ENCODE assay signal across 17 cellular contexts in genomic region chr12:19597304-19598066, GRCh38.
A peak's percentile ranks its signal among the peaks of the same experiment; 100 is the strongest.
DNase-seq lines count a peak whose midpoint lies in the region; ATAC-seq and TF ChIP-seq lines count a peak whose summit lies in the region.
"Had no signal": no experiment of that assay in that cellular context is flagged by ENCODE, and none has a peak within 500 bp of the region (broad histone marks: within the 10 kb centered on the region; RNA-seq: fewer than 3 reads in every experiment).

No MANE protein-coding gene starts in this region.

- no peak overlapping the region for H3K27ac ChIP-seq in GM23248
- H3K27ac ChIP-seq in HUES64 (ENCODE audit: low read depth, low read length) = peak overlapping the region; percentile 55; the same call in 1 of the 2 replicates
- no peak overlapping the region for H3K27ac ChIP-seq in OCI-LY7 (ENCODE audit: low read depth, low read length, poor library complexity, severe bottlenecking)
- H3K27ac ChIP-seq: PC-9 had no signal

- in situ Hi-C loops in GM23248 (cut with MboI) = no loop called here

- H2AFZ ChIP-seq in GM23248 = peak overlapping the region; percentile 33; the same call in 1 of the 2 replicates
- no peak overlapping the region for H2AFZ ChIP-seq in OCI-LY7 (ENCODE audit: low read length)
- H2AFZ ChIP-seq: PC-9 had no signal

- no peaks in the 10 kb centered on the region for H3F3A ChIP-seq in GM23248 (ENCODE audit: insufficient read depth)

- TF ChIP-seq CTCF in nephron (IDR thresholded peaks at IDR 0.05; ENCODE audit: unreplicated experiment in 3 of 3) = no peak
- no peak for TF ChIP-seq CTCF in OCI-LY7 (conservative IDR thresholded peaks at IDR 0.05; ENCODE audit: low read length)

- H3K4me1 Mint-ChIP-seq in nephron = peaks cover 28% of the 10 kb centered on the region

- CTCF ChIA-PET in OCI-LY7 (lab: Charles Lee; ENCODE audit: unreplicated experiment) = no interaction called here

- H3K9me3 Mint-ChIP-seq in nephron = no peaks in the 10 kb centered on the region

- H3K79me2 ChIP-seq in GM23248 (ENCODE audit: insufficient read depth) (no peaks in the 10 kb centered on the region), OCI-LY7 (ENCODE audit: insufficient read depth, low read depth, low read length) (no peaks in the 10 kb centered on the region)

- WGBS in GM23248 (ENCODE audit: low coverage in 1 of 2, low lambda C conversion rate in 2 of 2, missing lambda C conversion rate in 2 of 2), 2 experiments = 15 to 18% methylated on average over 9 of the region's 9 CpGs
- WGBS in HUES64 = 51% methylated on average over 9 of the region's 9 CpGs

- POLR2A ChIA-PET in OCI-LY7 (lab: Charles Lee) = no interaction called here

- no peak for ATAC-seq in HG03280 (IDR thresholded peaks at IDR 0.05; ENCODE audit: unreplicated experiment)
- ATAC-seq: K562 had no signal

- H3K36me3 Mint-ChIP-seq in nephron (ENCODE audit: low read depth) = no peaks in the 10 kb centered on the region

- H3K27me3 Mint-ChIP-seq in nephron (ENCODE audit: low read depth) = no peaks in the 10 kb centered on the region

- no peak for DNase-seq in GM23248
- peak; percentile 53 for DNase-seq in ecto neural progenitor cell (ENCODE audit: low spot score)
- no peak for DNase-seq in DMS114 treated with DMSO at 0.1 percent for 48 hours (lab: John Stamatoyannopoulos, UW; ENCODE audit: unreplicated experiment)
- no peak for DNase-seq in OCI-LY7 (ENCODE audit: low spot score)
- no peak for DNase-seq in RKO (ENCODE audit: low spot score)
- DNase-seq: AML-193; GF-D8; HCEC 1CT; NCI-H1436 treated with DMSO at 0.1 percent for 48 hours; NCI-H2081; NCI-H524; NK-92 treated with Interleukin-12 subunit alpha and Interleukin-12 subunit beta, amount 100 ng/mL, for 24 hours; PC-9 had no signal

- H3K4me2 ChIP-seq in GM23248 (ENCODE audit: unreplicated experiment) (no peak overlapping the region), OCI-LY7 (ENCODE audit: low read length) (no peak overlapping the region)
- H3K4me2 ChIP-seq: PC-9 had no signal

- no peak overlapping the region for H3K9ac ChIP-seq in GM23248
- no peak overlapping the region for H3K9ac ChIP-seq in HUES64 (ENCODE audit: low read depth, low read length)

- H3K9me3 ChIP-seq in GM23248 (ENCODE audit: low read depth) = no peaks in the 10 kb centered on the region
- no peaks in the 10 kb centered on the region for H3K9me3 ChIP-seq in HUES64 (ENCODE audit: insufficient read depth, low read depth, low read length)
- no peaks in the 10 kb centered on the region for H3K9me3 ChIP-seq in OCI-LY7 (ENCODE audit: low read length)

- no TSS peak for BruUV-seq in OCI-LY7 (replicated peaks; lab: Mats Ljungman, UMichigan)

- peak overlapping the region in 2 of 3 experiments; percentile 60 to 91 for H3K27ac Mint-ChIP-seq in nephron

- H3K9me2 ChIP-seq in GM23248 (ENCODE audit: insufficient read depth) = no peaks in the 10 kb centered on the region; the same call in 1 of the 2 replicates
- H3K9me2 ChIP-seq in OCI-LY7 (ENCODE audit: insufficient read depth, low read length) = no peaks in the 10 kb centered on the region

- H4K20me1 ChIP-seq in GM23248 (ENCODE audit: insufficient read depth) (no peaks in the 10 kb centered on the region), OCI-LY7 (ENCODE audit: insufficient read depth, low read length) (no peaks in the 10 kb centered on the region)

- no peak overlapping the region for H3K4me3 ChIP-seq in GM23248
- H3K4me3 ChIP-seq in HUES64 (ENCODE audit: low read length) = no peak overlapping the region
- H3K4me3 ChIP-seq in OCI-LY7 (ENCODE audit: low read depth, low read length, poor library complexity, severe bottlenecking) = no peak overlapping the region
- H3K4me3 ChIP-seq: K562, PC-9 had no signal

- H3K4me1 ChIP-seq in GM23248 (ENCODE audit: insufficient read depth) (no peaks in the 10 kb centered on the region), HUES64 (ENCODE audit: insufficient read depth, low read length) (peaks cover 16% of the 10 kb centered on the region), OCI-LY7 (ENCODE audit: insufficient read depth, low read length, poor library complexity, severe bottlenecking) (no peaks in the 10 kb centered on the region)

- H3K36me3 ChIP-seq in GM23248 (ENCODE audit: low read depth) = no peaks in the 10 kb centered on the region
- no peaks in the 10 kb centered on the region for H3K36me3 ChIP-seq in HUES64 (ENCODE audit: insufficient read depth, low read length)
- H3K36me3 ChIP-seq in OCI-LY7 (ENCODE audit: insufficient read depth, low read length) = no peaks in the 10 kb centered on the region

- H3K27me3 ChIP-seq in GM23248 (replicated peaks; ENCODE audit: insufficient read depth) = no peaks in the 10 kb centered on the region
- no peaks in the 10 kb centered on the region for H3K27me3 ChIP-seq in HUES64 (ENCODE audit: insufficient read depth, low read length)

- intact Hi-C loops in OCI-LY7 (cut with micrococcal nuclease; ENCODE audit: unreplicated experiment) = no loop called here

- H3K4me3 Mint-ChIP-seq in nephron = no peak overlapping the region
